In genomic region chr2:177930916-177931315, GRCh38 we compare ENCODE assay signal across 25 cellular contexts.
"Had no signal": no experiment of that assay in that cellular context is flagged by ENCODE, and none has a peak within 500 bp of the region (broad histone marks: within the 10 kb centered on the region; RNA-seq: fewer than 3 reads in every experiment).

No MANE protein-coding gene starts in this region.

- H3K27ac ChIP-seq: SK-N-MC had no signal

- H3K4me3 ChIP-seq: SK-N-MC had no signal

- FAIRE-seq: bronchial epithelial cell, TTC549 had no signal

- ATAC-seq: activated CD4-positive, alpha-beta T cell treated with anti-CD3 and anti-CD28 coated beads for 36 hours; activated CD4-positive, CD25-positive, alpha-beta regulatory T cell treated with anti-CD3 and anti-CD28 coated beads, Interleukin-2, amount 50 U/mL, for 24 hours; activated CD8-positive, alpha-beta T cell treated with anti-CD3 and anti-CD28 coated beads, Interleukin-2, amount 10 ng/mL, durations not matched to agents 7 days and 5 days; activated naive CD8-positive, alpha-beta T cell treated with anti-CD3 and anti-CD28 coated beads, Interleukin-2, amount 50 U/mL, for 24 hours; activated T-cell treated with anti-CD3 and anti-CD28 coated beads, Interleukin-2, amount 50 U/mL, for 4 hours; WTC11 had no signal

- DNase-seq: activated CD4-positive, alpha-beta T cell treated with anti-CD3 and anti-CD28 coated beads for 36 hours; activated CD4-positive, alpha-beta T cell treated with anti-CD3 and anti-CD28 coated beads, Interleukin-2, amount 10 ng/mL, durations not matched to agents 7 days and 5 days; activated CD4-positive, alpha-beta T cell treated with anti-CD3 and anti-CD28 coated beads, Interleukin-2, amount 50 U/mL, for 48 hours; activated CD8-positive, alpha-beta T cell treated with anti-CD3 and anti-CD28 coated beads, Interleukin-2, amount 10 ng/mL, durations not matched to agents 7 days and 5 days; activated effector memory CD4-positive, alpha-beta T cell treated with Interleukin-2 at 50 U/mL for 16 hours; activated naive CD4-positive, alpha-beta T cell treated with anti-CD3 and anti-CD28 coated beads, Interleukin-2, amount 10 ng/mL, durations not matched to agents 7 days and 5 days; activated naive CD8-positive, alpha-beta T cell treated with anti-CD3 and anti-CD28 coated beads, Interleukin-2, amount 50 U/mL, for 24 hours; activated T-cell treated with anti-CD3 and anti-CD28 coated beads, Interleukin-2, amount 50 U/mL, for 4 hours; anterior cingulate cortex; caudate nucleus; cerebellar nuclear complex; MM.1S; NCI-H1092; NCI-H1436 treated with DMSO at 0.1 percent for 48 hours; NCI-H1694 treated with DMSO at 0.1 percent for 48 hours; NCI-H2107; NCI-H226; NCI-H524; NK-92 treated with Interleukin-12 subunit alpha and Interleukin-12 subunit beta, amount 100 ng/mL, for 24 hours; Right ventricle myocardium superior had no signal
